8 cellular contexts compared by ENCODE assay signal in the genomic region with DNA sequence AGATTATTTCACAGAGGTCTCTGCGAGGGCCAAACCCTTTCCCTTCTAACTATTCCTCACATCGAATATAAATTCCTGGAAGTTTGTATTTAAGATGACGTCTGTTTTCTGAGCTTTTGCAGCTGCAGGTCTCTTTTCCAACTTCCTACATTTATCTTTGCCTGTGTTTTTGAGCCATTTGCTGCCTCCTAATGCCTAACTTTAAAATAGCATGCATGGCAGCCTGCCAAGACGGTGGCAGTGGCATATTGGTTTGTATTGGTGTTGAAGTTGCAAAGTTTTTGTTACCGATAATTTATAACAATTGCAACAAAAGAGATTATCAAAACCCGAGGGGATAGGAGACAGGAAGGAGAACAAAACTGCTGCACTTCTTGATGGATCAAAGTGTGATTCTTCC.
DNase-seq lines count a peak whose midpoint lies in the region; ATAC-seq, FAIRE-seq and TF ChIP-seq lines count a peak whose summit lies in the region.

No MANE protein-coding gene starts in this region.

- FAIRE-seq in K562 (lab: Jason Lieb, UNC) = peak; percentile 6

- BruUV-seq in K562 (replicated peaks; lab: Mats Ljungman, UMichigan) = no TSS peak

- no peak for ATAC-seq in K562

- H3K4me2 ChIP-seq in OCI-LY1 (ENCODE audit: low read length) = no peak overlapping the region
- no peak overlapping the region for H3K4me2 ChIP-seq in K562 (ENCODE audit: insufficient read depth, low read length)

- H3K9me3 ChIP-seq in OCI-LY1 (ENCODE audit: low read length) (no peaks in the 10 kb centered on the region), K562 (replicated peaks; ENCODE audit: control insufficient read depth, insufficient read depth, low read depth, low read length) (no peaks in the 10 kb centered on the region)

- no peaks in the 10 kb centered on the region for H3K27me3 ChIP-seq in OCI-LY1 (ENCODE audit: insufficient read depth, low read length)
- no peaks in the 10 kb centered on the region for H3K27me3 ChIP-seq in K562 (ENCODE audit: control insufficient read depth in 2 of 2, insufficient read depth in 2 of 2, low read length in 2 of 2)

- peak; percentile 32 to 57; a peak in 2 of 4 replicates for TF ChIP-seq RAD21 in K562 (CRISPR knock-in tag; conservative IDR thresholded peaks at IDR 0.05 in 1 of 2, IDR thresholded peaks at IDR 0.05 in 1 of 2)

- 0% methylated on average over 6 of the region's 6 CpGs for WGBS in K562 (ENCODE audit: insufficient coverage, low coverage, missing lambda C conversion rate)

- TF ChIP-seq POLR2A in K562 (conservative IDR thresholded peaks at IDR 0.05) = no peak

- no peak for TF ChIP-seq EP300 in K562 (IDR thresholded peaks at IDR 0.05; ENCODE audit: low read length)

- H3K9ac ChIP-seq in OCI-LY1 (ENCODE audit: low read length) = no peak overlapping the region
- no peak overlapping the region for H3K9ac ChIP-seq in K562 (ENCODE audit: insufficient read depth in 1 of 2, low read depth in 2 of 2, low read length in 2 of 2)

- no peak overlapping the region for H2AFZ ChIP-seq in OCI-LY1 (ENCODE audit: low read length)
- no peak overlapping the region for H2AFZ ChIP-seq in K562 (ENCODE audit: low read depth, low read length)

- intact Hi-C loops in K562 (cut with micrococcal nuclease) = loop anchor here (2.0 kb wide), 1 partner anchor 372 kb away; no protein-coding TSS in a partner anchor

- no peaks in the 10 kb centered on the region for H3K36me3 ChIP-seq in OCI-LY1 (ENCODE audit: insufficient read depth, low read length)
- H3K36me3 ChIP-seq in K562 (ENCODE audit: control insufficient read depth, insufficient read depth, low read length) = no peaks in the 10 kb centered on the region

- no peaks in the 10 kb centered on the region for H3K9me2 ChIP-seq in OCI-LY1 (ENCODE audit: low read depth, low read length)

- H3K27ac ChIP-seq in OCI-LY1 (ENCODE audit: low read depth, low read length, poor library complexity, severe bottlenecking) (no peak overlapping the region), K562 (ENCODE audit: extremely low read depth, low read depth, low read length) (no peak overlapping the region)

- CTCF ChIA-PET in K562 (lab: Yijun Ruan, JAX; ENCODE audit: low intra/inter-chr PET ratio) = no interaction called here

- no peaks in the 10 kb centered on the region for H4K20me1 ChIP-seq in OCI-LY1 (ENCODE audit: insufficient read depth, low read length)
- no peaks in the 10 kb centered on the region for H4K20me1 ChIP-seq in K562 (replicated peaks; ENCODE audit: control insufficient read depth, insufficient read depth, low read length)

- H3K79me2 ChIP-seq in OCI-LY1 (ENCODE audit: insufficient read depth, low read length) (no peaks in the 10 kb centered on the region), K562 (ENCODE audit: control insufficient read depth, insufficient read depth, low read length) (no peaks in the 10 kb centered on the region)

- H3F3A ChIP-seq in OCI-LY1 (ENCODE audit: insufficient read depth, low read length) = no peaks in the 10 kb centered on the region

- DNase-seq in NCI-H1436 (lab: John Stamatoyannopoulos, UW) (peak; percentile 68), NCI-H1436 treated with DMSO at 0.1 percent for 48 hours (lab: John Stamatoyannopoulos, UW) (no peak), HuH-7.5 (ENCODE audit: low spot score) (peak; percentile 13), K562 (ENCODE audit: extremely low read depth in 1 of 4, low spot score in 3 of 4) (peak in 3 of 4 experiments; percentile 4 to 30 (median 10)), islet precursor cell (peak; percentile 56), OCI-M2 (lab: John Stamatoyannopoulos, UW; ENCODE audit: unreplicated experiment) (no peak)
- DNase-seq in stimulated activated CD4-positive, alpha-beta T cell treated with anti-CD3 and anti-CD28 coated beads, Interleukin-2, amount 100 ng/mL, for 48 hours = peak; percentile 21 to 37

- POLR2A ChIA-PET in K562 (lab: Yijun Ruan, JAX) = no interaction called here

- in situ Hi-C loops in K562 (cut with MboI) = no loop called here

- H3K4me1 ChIP-seq in OCI-LY1 (ENCODE audit: insufficient read depth, low read length, severe bottlenecking) (no peaks in the 10 kb centered on the region), K562 (replicated peaks in 1 of 2; ENCODE audit: control insufficient read depth in 2 of 2, insufficient read depth in 2 of 2, low read length in 2 of 2) (no peaks in the 10 kb centered on the region)

- H3K9me1 ChIP-seq in K562 (ENCODE audit: control insufficient read depth, insufficient read depth, low read length) = no peaks in the 10 kb centered on the region

- TF ChIP-seq CTCF in OCI-LY1 (IDR thresholded peaks at IDR 0.05; ENCODE audit: low read length) (peak; percentile 75), K562 (IDR thresholded peaks at IDR 0.05 in 2 of 3, conservative IDR thresholded peaks at IDR 0.05 in 1 of 3; ENCODE audit: insufficient read depth in 2 of 3, low read depth in 1 of 3, low read length in 3 of 3) (peak in 2 of 3 experiments; percentile 28 to 37; a peak in 2 of 6 replicates)

- H3K4me3 ChIP-seq in OCI-LY1 (ENCODE audit: low read depth, low read length, poor library complexity, severe bottlenecking) = no peak overlapping the region
- no peak overlapping the region for H3K4me3 ChIP-seq in K562

TF ChIP-seq in K562, 482 proteins besides CTCF, POLR2A, EP300 and RAD21:
- TF ChIP-seq NFIX (CRISPR knock-in tag; IDR thresholded peaks at IDR 0.05; ENCODE audit: low read depth) = peak; percentile 41; the same call in 1 of the 2 replicates
- TF ChIP-seq XRCC5 (IDR thresholded peaks at IDR 0.05; ENCODE audit: low read depth, low read length) = no peak
- peak; percentile 95 for TF ChIP-seq NFIC (IDR thresholded peaks at IDR 0.05)
- TF ChIP-seq, protein P1, sequence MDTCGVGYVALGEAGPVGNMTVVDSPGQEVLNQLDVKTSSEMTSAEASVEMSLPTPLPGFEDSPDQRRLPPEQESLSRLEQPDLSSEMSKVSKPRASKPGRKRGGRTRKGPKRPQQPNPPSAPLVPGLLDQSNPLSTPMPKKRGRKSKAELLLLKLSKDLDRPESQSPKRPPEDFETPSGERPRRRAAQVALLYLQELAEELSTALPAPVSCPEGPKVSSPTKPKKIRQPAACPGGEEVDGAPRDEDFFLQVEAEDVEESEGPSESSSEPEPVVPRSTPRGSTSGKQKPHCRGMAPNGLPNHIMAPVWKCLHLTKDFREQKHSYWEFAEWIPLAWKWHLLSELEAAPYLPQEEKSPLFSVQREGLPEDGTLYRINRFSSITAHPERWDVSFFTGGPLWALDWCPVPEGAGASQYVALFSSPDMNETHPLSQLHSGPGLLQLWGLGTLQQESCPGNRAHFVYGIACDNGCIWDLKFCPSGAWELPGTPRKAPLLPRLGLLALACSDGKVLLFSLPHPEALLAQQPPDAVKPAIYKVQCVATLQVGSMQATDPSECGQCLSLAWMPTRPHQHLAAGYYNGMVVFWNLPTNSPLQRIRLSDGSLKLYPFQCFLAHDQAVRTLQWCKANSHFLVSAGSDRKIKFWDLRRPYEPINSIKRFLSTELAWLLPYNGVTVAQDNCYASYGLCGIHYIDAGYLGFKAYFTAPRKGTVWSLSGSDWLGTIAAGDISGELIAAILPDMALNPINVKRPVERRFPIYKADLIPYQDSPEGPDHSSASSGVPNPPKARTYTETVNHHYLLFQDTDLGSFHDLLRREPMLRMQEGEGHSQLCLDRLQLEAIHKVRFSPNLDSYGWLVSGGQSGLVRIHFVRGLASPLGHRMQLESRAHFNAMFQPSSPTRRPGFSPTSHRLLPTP (IDR thresholded peaks at IDR 0.05; ENCODE audit: borderline replicate concordance, extremely low read depth, insufficient read length) = no peak
- TF ChIP-seq MCM7 (IDR thresholded peaks at IDR 0.05) = no peak

Comparison
In these comparisons a context has a peak if more than half of its experiments do, and no peak if none do; other contexts are left out.
1. DNase-seq: peak in NCI-H1436 (single experiment), HuH-7.5 (single experiment), K562 (3 of 4), islet precursor cell (single experiment) and stimulated activated CD4-positive, alpha-beta T cell treated with anti-CD3 and anti-CD28 coated beads, Interleukin-2, amount 100 ng/mL, for 48 hours (2 of 2); none in NCI-H1436 treated with DMSO at 0.1 percent for 48 hours (single experiment) and OCI-M2 (single experiment).